ENCODE assay signal across 12 cellular contexts in the genomic region with DNA sequence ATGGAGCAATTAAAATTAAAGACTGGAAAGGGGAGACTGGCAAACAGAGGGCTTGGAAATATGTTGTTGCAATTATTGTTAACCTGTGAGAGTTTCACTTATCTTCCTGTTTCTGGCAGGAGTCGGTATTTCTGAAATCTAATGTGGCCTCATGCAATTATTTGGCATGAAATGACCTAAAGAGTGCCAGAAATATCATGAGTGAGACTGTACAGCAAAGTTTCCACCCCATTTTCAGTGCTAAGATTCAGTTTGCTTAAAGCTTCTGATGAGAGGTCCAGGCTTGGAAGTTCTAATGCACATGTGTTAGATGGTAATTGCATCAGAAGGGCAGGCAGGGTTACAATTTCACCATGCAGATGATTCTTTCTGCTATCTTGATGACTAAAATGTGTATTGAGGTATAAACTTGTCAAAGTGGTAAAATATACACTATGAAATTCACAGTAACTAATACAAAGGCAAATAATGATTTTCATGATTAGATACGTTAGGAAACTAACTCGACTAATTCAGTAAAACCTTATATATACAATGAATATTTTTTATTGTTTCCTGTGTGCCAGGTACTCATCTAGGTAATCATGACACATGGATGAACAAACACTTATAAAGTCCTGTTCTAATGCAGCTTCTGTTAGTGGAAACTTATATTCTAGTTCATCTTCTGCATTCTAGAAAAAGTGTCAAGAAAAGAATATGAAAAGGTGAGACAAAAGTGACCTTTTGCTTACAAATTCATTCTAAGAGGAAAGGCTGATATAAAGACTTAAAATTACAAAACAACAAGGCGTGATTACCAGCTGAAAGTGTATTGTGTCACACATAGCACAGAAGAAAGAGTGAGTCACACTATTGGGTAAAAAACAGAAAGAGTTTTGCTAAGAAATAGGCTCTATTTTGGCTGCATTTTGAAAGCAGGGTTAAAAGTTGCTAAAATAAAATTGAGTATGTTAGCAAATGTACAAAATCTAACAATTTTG.
DNase-seq lines count a peak whose midpoint lies in the region; ATAC-seq, FAIRE-seq and TF ChIP-seq lines count a peak whose summit lies in the region.
"Had no signal": no experiment of that assay in that cellular context is flagged by ENCODE, and none has a peak within 500 bp of the region (broad histone marks: within the 10 kb centered on the region; RNA-seq: fewer than 3 reads in every experiment).

No MANE protein-coding gene starts in this region.

- no peaks in the 10 kb centered on the region for H3K79me2 ChIP-seq in astrocyte (ENCODE audit: insufficient read depth, low read length)

- H3K4me3 Mint-ChIP-seq in CD14-positive monocyte: no peak overlapping the region
- H3K4me3 Mint-ChIP-seq in astrocyte (ENCODE audit: unreplicated experiment): no peak overlapping the region
- no peak overlapping the region for H3K4me3 Mint-ChIP-seq in CD8-positive, alpha-beta T cell
- H3K4me3 Mint-ChIP-seq: activated CD4-positive, alpha-beta memory T cell treated with anti-CD3 and anti-CD28 coated beads, Interleukin-2, amount 10 ng/mL, durations not matched to agents 7 days and 5 days; IgD-negative memory B cell had no signal

- H3K36me3 ChIP-seq in astrocyte (ENCODE audit: insufficient read depth, low read length): no peaks in the 10 kb centered on the region
- no peaks in the 10 kb centered on the region for H3K36me3 ChIP-seq in CD8-positive, alpha-beta T cell (ENCODE audit: insufficient read depth, low read length)
- H3K36me3 ChIP-seq: brain microvascular endothelial cell, pancreas had no signal

- peaks cover 0 to 1% (median 0%) of the 10 kb centered on the region in 3 donors for H3K27me3 Mint-ChIP-seq in CD14-positive monocyte (ENCODE audit: low read depth in 3 of 3)
- H3K27me3 Mint-ChIP-seq in astrocyte (ENCODE audit: low read depth, unreplicated experiment): no peaks in the 10 kb centered on the region
- H3K27me3 Mint-ChIP-seq in CD8-positive, alpha-beta T cell (ENCODE audit: low read depth): no peaks in the 10 kb centered on the region
- H3K27me3 Mint-ChIP-seq: activated CD4-positive, alpha-beta memory T cell treated with anti-CD3 and anti-CD28 coated beads, Interleukin-2, amount 10 ng/mL, durations not matched to agents 7 days and 5 days; IgD-negative memory B cell had no signal

- H3K4me1 Mint-ChIP-seq in CD14-positive monocyte (peaks cover 15% of the 10 kb centered on the region), astrocyte (ENCODE audit: low read depth, unreplicated experiment) (peaks cover 10% of the 10 kb centered on the region)
- H3K4me1 Mint-ChIP-seq in CD8-positive, alpha-beta T cell (ENCODE audit: low read depth): no peaks in the 10 kb centered on the region
- H3K4me1 Mint-ChIP-seq: activated CD4-positive, alpha-beta memory T cell treated with anti-CD3 and anti-CD28 coated beads, Interleukin-2, amount 10 ng/mL, durations not matched to agents 7 days and 5 days; IgD-negative memory B cell had no signal

- intact Hi-C loops in CD14-positive monocyte (cut with micrococcal nuclease): no loop called here
- intact Hi-C loops in CD8-positive, alpha-beta T cell (cut with DNase I, micrococcal nuclease): no loop called here

- CTCF ChIA-PET in CD8-positive, alpha-beta T cell (lab: Charles Lee): interaction anchor here (0.7 kb wide), 1 partner anchor 29 kb away, joined by 3 read pairs; no protein-coding TSS in a partner anchor

- DNase-seq in CD14-positive monocyte (ENCODE audit: low spot score) (no peak), LoVo (ENCODE audit: low spot score) (peak; percentile 15), astrocyte (ENCODE audit: low read depth) (peak; percentile 45), left kidney (ENCODE audit: low read depth, low spot score) (peak; percentile 8), DMS 273 (lab: John Stamatoyannopoulos, UW; ENCODE audit: unreplicated experiment) (no peak), G401 (ENCODE audit: low spot score) (no peak)
- no peak for DNase-seq in CD8-positive, alpha-beta T cell
- no peak for DNase-seq in stimulated activated CD4-positive, alpha-beta T cell treated with anti-CD3 and anti-CD28 coated beads, Interleukin-2, amount 100 ng/mL, for 24 hours
- DNase-seq: activated CD4-positive, alpha-beta memory T cell treated with anti-CD3 and anti-CD28 coated beads, Interleukin-2, amount 10 ng/mL, durations not matched to agents 7 days and 5 days; brain microvascular endothelial cell; pancreas had no signal

- no peaks in the 10 kb centered on the region for H3K4me1 ChIP-seq in astrocyte (ENCODE audit: insufficient read depth, low read length)
- no peaks in the 10 kb centered on the region for H3K4me1 ChIP-seq in CD8-positive, alpha-beta T cell (ENCODE audit: insufficient read depth, low read length)
- H3K4me1 ChIP-seq: pancreas had no signal

- H3K27me3 ChIP-seq in astrocyte (ENCODE audit: insufficient read depth, low read length): no peaks in the 10 kb centered on the region
- no peaks in the 10 kb centered on the region for H3K27me3 ChIP-seq in CD8-positive, alpha-beta T cell (ENCODE audit: insufficient read depth, low read length)
- H3K27me3 ChIP-seq: brain microvascular endothelial cell, pancreas had no signal

- no peak for FAIRE-seq in astrocyte (lab: Jason Lieb, UNC)
- FAIRE-seq: pancreas had no signal

- H3K27ac ChIP-seq in astrocyte (ENCODE audit: low read depth, low read length): no peak overlapping the region
- H3K27ac ChIP-seq in CD8-positive, alpha-beta T cell (ENCODE audit: low read depth, low read length): no peak overlapping the region
- H3K27ac ChIP-seq: brain microvascular endothelial cell, pancreas had no signal

- H3K4me2 ChIP-seq in astrocyte (ENCODE audit: low read length): no peak overlapping the region

- H4K20me1 ChIP-seq in astrocyte (ENCODE audit: insufficient read depth, low read length): no peaks in the 10 kb centered on the region

- no peak for TF ChIP-seq CTCF in CD14-positive monocyte (IDR thresholded peaks at IDR 0.05)
- no peak for TF ChIP-seq CTCF in astrocyte (IDR thresholded peaks at IDR 0.05; ENCODE audit: insufficient read depth, low read depth, low read length)
- no peak for TF ChIP-seq CTCF in CD8-positive, alpha-beta T cell (IDR thresholded peaks at IDR 0.05)

- H2AFZ ChIP-seq in astrocyte (ENCODE audit: low read depth, low read length): no peak overlapping the region

- ATAC-seq in CD8-positive, alpha-beta T cell: no peak

- no peak overlapping the region for H3K4me3 ChIP-seq in astrocyte (ENCODE audit: insufficient read depth, low read depth, low read length)
- H3K4me3 ChIP-seq in CD8-positive, alpha-beta T cell (ENCODE audit: low read depth, low read length): no peak overlapping the region
- H3K4me3 ChIP-seq: pancreas had no signal

- H3K9me3 ChIP-seq in astrocyte (ENCODE audit: insufficient read depth, low read depth, low read length): no peaks in the 10 kb centered on the region
- no peaks in the 10 kb centered on the region for H3K9me3 ChIP-seq in CD8-positive, alpha-beta T cell (ENCODE audit: low read length)
- H3K9me3 ChIP-seq: pancreas had no signal

- POLR2A ChIA-PET in CD8-positive, alpha-beta T cell (lab: Charles Lee): no interaction called here

- in situ Hi-C loops in G401 (cut with HindIII; ENCODE audit: low sequenced_read_pairs): no loop called here

- peak overlapping the region; percentile 32 to 84 (median 76) for H3K27ac Mint-ChIP-seq in CD14-positive monocyte
- peak overlapping the region; percentile 85 for H3K27ac Mint-ChIP-seq in astrocyte (ENCODE audit: unreplicated experiment)
- no peak overlapping the region for H3K27ac Mint-ChIP-seq in CD8-positive, alpha-beta T cell
- H3K27ac Mint-ChIP-seq: activated CD4-positive, alpha-beta memory T cell treated with anti-CD3 and anti-CD28 coated beads, Interleukin-2, amount 10 ng/mL, durations not matched to agents 7 days and 5 days; IgD-negative memory B cell had no signal

- peaks cover 0 to 5% (median 0%) of the 10 kb centered on the region in 7 donors for H3K9me3 Mint-ChIP-seq in CD14-positive monocyte
- H3K9me3 Mint-ChIP-seq in astrocyte (ENCODE audit: unreplicated experiment): no peaks in the 10 kb centered on the region
- peaks cover 3% of the 10 kb centered on the region for H3K9me3 Mint-ChIP-seq in CD8-positive, alpha-beta T cell
- H3K9me3 Mint-ChIP-seq: activated CD4-positive, alpha-beta memory T cell treated with anti-CD3 and anti-CD28 coated beads, Interleukin-2, amount 10 ng/mL, durations not matched to agents 7 days and 5 days had no signal

- H3K36me3 Mint-ChIP-seq in CD14-positive monocyte: no peaks in the 10 kb centered on the region
- H3K36me3 Mint-ChIP-seq in astrocyte (ENCODE audit: low read depth, unreplicated experiment): no peaks in the 10 kb centered on the region
- no peaks in the 10 kb centered on the region for H3K36me3 Mint-ChIP-seq in CD8-positive, alpha-beta T cell
- H3K36me3 Mint-ChIP-seq: IgD-negative memory B cell had no signal

- H3K9ac ChIP-seq in astrocyte (ENCODE audit: low read length): no peak overlapping the region

Comparison
In these comparisons a context has a peak if more than half of its experiments do, and no peak if none do; other contexts are left out.
1. DNase-seq: peak in LoVo (single experiment), astrocyte (single experiment) and left kidney (single experiment); none in CD14-positive monocyte (single experiment), DMS 273 (single experiment), CD8-positive, alpha-beta T cell (0 of 7), G401 (single experiment) and stimulated activated CD4-positive, alpha-beta T cell treated with anti-CD3 and anti-CD28 coated beads, Interleukin-2, amount 100 ng/mL, for 24 hours (0 of 2).